ENCODE assay signal across 16 cellular contexts in genomic region chr22:36702832-36703210, GRCh38. TPM values are rescaled to one million over a fixed set of nuclear protein-coding genes. Genes with fewer than 3 reads are reported as not detected.
DNase-seq lines count a peak whose midpoint lies in the region; ATAC-seq and TF ChIP-seq lines count a peak whose summit lies in the region.
"Had no signal": no experiment of that assay in that cellular context is flagged by ENCODE, and none has a peak within 500 bp of the region (broad histone marks: within the 10 kb centered on the region; RNA-seq: fewer than 3 reads in every experiment).

No MANE protein-coding gene starts in this region.

- H3K4me1 ChIP-seq in BE2C (no peaks in the 10 kb centered on the region), GM23338 (ENCODE audit: insufficient read depth) (peaks cover 8% of the 10 kb centered on the region)
- H3K4me1 ChIP-seq: ascending aorta had no signal

- H4K20me1 ChIP-seq in GM23338 (replicated peaks; ENCODE audit: insufficient read depth): 0 out of 2 replicates have a peak, but pooled peaks cover 3% of the 10 kb centered on the region

- H3K36me3 Mint-ChIP-seq in GM23338 (ENCODE audit: low read depth): no peaks in the 10 kb centered on the region
- H3K36me3 Mint-ChIP-seq in WTC11: no peaks in the 10 kb centered on the region
- H3K36me3 Mint-ChIP-seq: activated CD4-positive, alpha-beta memory T cell treated with anti-CD3 and anti-CD28 coated beads for 36 hours; stimulated activated naive B cell treated with anti-CD40 and anti-IgM and Interleukin-4, amounts not matched to agents 10 μg/mL and 1 μg/mL and 100 μg/mL, for 72 hours had no signal

- no peaks in the 10 kb centered on the region; the same call in 1 of the 2 replicates for H3F3A ChIP-seq in GM23338 (replicated peaks; ENCODE audit: low read depth)

- DNase-seq in BE2C (no peak), GM23338 (ENCODE audit: low spot score) (peak; percentile 56), WTC11 (ENCODE audit: low spot score) (no peak), iPS-NIHi7 (ENCODE audit: extremely low spot score) (peak; percentile 40), 8988T (no peak), MG63 (no peak)
- DNase-seq in activated CD4-positive, alpha-beta T cell treated with anti-CD3 and anti-CD28 coated beads, Interleukin-2, amount 50 U/mL, for 48 hours: no peak
- DNase-seq: NK-92 treated with Interleukin-12 subunit alpha and Interleukin-12 subunit beta, amount 100 ng/mL, for 24 hours; stimulated activated naive B cell treated with anti-CD40 and anti-IgM and Interleukin-4, amounts not matched to agents 10 μg/mL and 1 μg/mL and 100 μg/mL, for 72 hours had no signal

- H3K9me3 ChIP-seq in BE2C (no peaks in the 10 kb centered on the region), MG63 (no peaks in the 10 kb centered on the region)
- H3K9me3 ChIP-seq: ascending aorta had no signal

- TF ChIP-seq CTCF in BE2C (IDR thresholded peaks at IDR 0.05; ENCODE audit: low read depth, low read length): no peak
- no peak for TF ChIP-seq CTCF in GM23338 (conservative IDR thresholded peaks at IDR 0.05; ENCODE audit: low read depth in 2 of 2)
- TF ChIP-seq CTCF in WTC11 (IDR thresholded peaks at IDR 0.05): no peak

- peaks cover 6% of the 10 kb centered on the region; the same call in 2 of the 3 replicates for H3K4me1 Mint-ChIP-seq in GM23338
- H3K4me1 Mint-ChIP-seq in WTC11: peaks cover 5% of the 10 kb centered on the region; the same call in 1 of the 2 replicates

- no peaks in the 10 kb centered on the region for H3K9me2 ChIP-seq in GM23338 (ENCODE audit: insufficient read depth)

- POLR2A ChIA-PET in WTC11 (lab: Charles Lee): no interaction called here

- H3K79me2 ChIP-seq in GM23338 (replicated peaks; ENCODE audit: insufficient read depth): no peaks in the 10 kb centered on the region

- H3K27me3 ChIP-seq in BE2C: peaks cover 11% of the 10 kb centered on the region; the same call in 1 of the 2 replicates
- H3K27me3 ChIP-seq in GM23338 (ENCODE audit: insufficient read depth): peaks cover 44% of the 10 kb centered on the region
- H3K27me3 ChIP-seq in MG63: peaks cover 54% of the 10 kb centered on the region

- H3K27ac ChIP-seq in GM23338 (ENCODE audit: low read depth): no peak overlapping the region
- H3K27ac ChIP-seq: ascending aorta, C4-2B had no signal

- H3K9me3 Mint-ChIP-seq in GM23338 (no peaks in the 10 kb centered on the region), WTC11 (no peaks in the 10 kb centered on the region)
- H3K9me3 Mint-ChIP-seq: activated CD4-positive, alpha-beta memory T cell treated with anti-CD3 and anti-CD28 coated beads for 36 hours; activated T-helper 2 cell treated with anti-CD3 and anti-CD28 coated beads, Interferon-gamma antibody, Interleukin-2, Interleukin-4, amounts not matched to agents 10 μg/mL and 5 μg/mL and 100 μg/mL, durations not matched to agents 14 hours and 24 hours and 36 hours; stimulated activated naive B cell treated with anti-CD40 and anti-IgM and Interleukin-4, amounts not matched to agents 10 μg/mL and 1 μg/mL and 100 μg/mL, for 72 hours had no signal

- CTCF ChIA-PET in WTC11 (lab: Charles Lee): interaction anchor here (0.7 to 1.5 kb wide), 5 partner anchors 8 to 142 kb away, joined by 3 to 7 read pairs (median 6); no protein-coding TSS in a partner anchor

- H3K4me3 Mint-ChIP-seq in GM23338 (peak overlapping the region; percentile 76), WTC11 (peak overlapping the region; percentile 72)
- H3K4me3 Mint-ChIP-seq: activated CD4-positive, alpha-beta memory T cell treated with anti-CD3 and anti-CD28 coated beads for 36 hours had no signal

- peak overlapping the region; percentile 96; the same call in 1 of the 2 replicates for H2AFZ ChIP-seq in GM23338

- H3K27me3 Mint-ChIP-seq in GM23338 (ENCODE audit: insufficient read depth, low read depth, poor library complexity): peaks cover 36% of the 10 kb centered on the region
- H3K27me3 Mint-ChIP-seq in WTC11 (ENCODE audit: low read depth): peaks cover 67% of the 10 kb centered on the region

- H3K4me3 ChIP-seq in BE2C (ENCODE audit: low read depth, low read length) (peak overlapping the region; percentile 60), GM23338 (peak overlapping the region; percentile 62), MG63 (no peak overlapping the region)
- H3K4me3 ChIP-seq: ascending aorta had no signal

- H3K36me3 ChIP-seq in BE2C (no peaks in the 10 kb centered on the region), GM23338 (ENCODE audit: insufficient read depth) (no peaks in the 10 kb centered on the region), MG63 (no peaks in the 10 kb centered on the region)
- H3K36me3 ChIP-seq: ascending aorta had no signal

- peak overlapping the region; percentile 77 for H3K4me2 ChIP-seq in GM23338

- ATAC-seq in GM23338: peak; percentile 24
- no peak for ATAC-seq in WTC11
- ATAC-seq in GM18909 (IDR thresholded peaks at IDR 0.05; ENCODE audit: poor library complexity, unreplicated experiment): no peak

- H3K27ac Mint-ChIP-seq in GM23338 (no peak overlapping the region), WTC11 (no peak overlapping the region)
- H3K27ac Mint-ChIP-seq: activated CD4-positive, alpha-beta memory T cell treated with anti-CD3 and anti-CD28 coated beads for 36 hours; activated T-helper 2 cell treated with anti-CD3 and anti-CD28 coated beads, Interferon-gamma antibody, Interleukin-2, Interleukin-4, amounts not matched to agents 10 μg/mL and 5 μg/mL and 100 μg/mL, durations not matched to agents 14 hours and 24 hours and 36 hours; stimulated activated naive B cell treated with anti-CD40 and anti-IgM and Interleukin-4, amounts not matched to agents 10 μg/mL and 1 μg/mL and 100 μg/mL, for 72 hours had no signal

TF ChIP-seq in GM23338, 12 proteins besides CTCF, POLR2A, EP300 and RAD21 (continues in another document):
- TF ChIP-seq POLR2AphosphoS5 (IDR thresholded peaks at IDR 0.05; ENCODE audit: low read depth) (no peak), NANOG (IDR thresholded peaks at IDR 0.05; ENCODE audit: borderline replicate concordance) (no peak), STAT1 (IDR thresholded peaks at IDR 0.05; ENCODE audit: unreplicated experiment) (no peak), ZNF114 (CRISPR knock-in tag; IDR thresholded peaks at IDR 0.05) (no peak)
- TF ChIP-seq, protein P1, sequence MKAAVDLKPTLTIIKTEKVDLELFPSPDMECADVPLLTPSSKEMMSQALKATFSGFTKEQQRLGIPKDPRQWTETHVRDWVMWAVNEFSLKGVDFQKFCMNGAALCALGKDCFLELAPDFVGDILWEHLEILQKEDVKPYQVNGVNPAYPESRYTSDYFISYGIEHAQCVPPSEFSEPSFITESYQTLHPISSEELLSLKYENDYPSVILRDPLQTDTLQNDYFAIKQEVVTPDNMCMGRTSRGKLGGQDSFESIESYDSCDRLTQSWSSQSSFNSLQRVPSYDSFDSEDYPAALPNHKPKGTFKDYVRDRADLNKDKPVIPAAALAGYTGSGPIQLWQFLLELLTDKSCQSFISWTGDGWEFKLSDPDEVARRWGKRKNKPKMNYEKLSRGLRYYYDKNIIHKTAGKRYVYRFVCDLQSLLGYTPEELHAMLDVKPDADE (IDR thresholded peaks at IDR 0.05): no peak

TF ChIP-seq in WTC11, 78 proteins besides CTCF, POLR2A, EP300 and RAD21:
- TF ChIP-seq ZNF281 (CRISPR knock-in tag; IDR thresholded peaks at IDR 0.05): no peak

RNA-seq across cellular contexts. Expression of gene CACNG2, which starts 0.7 kb away (rescaled TPM):
- 0.48 TPM for polyA plus RNA-seq in BE2C (2012; ENCODE audit: insufficient read depth, insufficient read length, low read depth)
- total RNA-seq in GM23338 (2014; rRNA removed; shearing (Covaris generic)): not detected in 2 replicates
- not detected in 2 replicates for polyA plus RNA-seq in GM23338 (2016; fragmentation: Nextera tagmentation; extraction: Ambion mirVana)
- total RNA-seq in WTC11 (2021): not detected in 3 replicates
- total RNA-seq in MG63 (2014; rRNA removed; shearing (Covaris generic); ENCODE audit: low replicate concordance): not detected in 2 replicates
- total RNA-seq: activated CD4-positive, alpha-beta memory T cell treated with anti-CD3 and anti-CD28 coated beads for 36 hours; activated T-helper 2 cell treated with anti-CD3 and anti-CD28 coated beads, Interferon-gamma antibody, Interleukin-2, Interleukin-4, amounts not matched to agents 10 μg/mL and 5 μg/mL and 100 μg/mL, durations not matched to agents 14 hours and 24 hours and 36 hours; ascending aorta; Right ventricle myocardium superior; urinary bladder had no signal
- polyA plus RNA-seq: urinary bladder had no signal

Comparison
In these comparisons a context has a peak if more than half of its experiments do, and no peak if none do; other contexts are left out.
1. DNase-seq: peak in GM23338 (single experiment) and iPS-NIHi7 (single experiment); none in BE2C (single experiment), WTC11 (single experiment), 8988T (single experiment), activated CD4-positive, alpha-beta T cell treated with anti-CD3 and anti-CD28 coated beads, Interleukin-2, amount 50 U/mL, for 48 hours (0 of 2) and MG63 (single experiment).